ENCODE assay signal across 8 cellular contexts in genomic region chr15:99421172-99421656, GRCh38.
A peak's percentile ranks its signal among the peaks of the same experiment; 100 is the strongest.
DNase-seq lines count a peak whose midpoint lies in the region; ATAC-seq and TF ChIP-seq lines count a peak whose summit lies in the region.

No MANE protein-coding gene starts in this region.

- H3K4me1 Mint-ChIP-seq in CD4-positive, alpha-beta memory T cell: peaks cover 22 to 55% (median 46%) of the 10 kb centered on the region in 4 donors
- peaks cover 57% of the 10 kb centered on the region for H3K4me1 Mint-ChIP-seq in activated naive CD4-positive, alpha-beta T cell treated with anti-CD3 and anti-CD28 coated beads, Interleukin-2, amount 10 ng/mL, durations not matched to agents 7 days and 5 days
- peaks cover 4% of the 10 kb centered on the region for H3K4me1 Mint-ChIP-seq in endothelial cell (ENCODE audit: unreplicated experiment)

- H3K36me3 Mint-ChIP-seq in CD4-positive, alpha-beta memory T cell: no peaks in the 10 kb centered on the region
- H3K36me3 Mint-ChIP-seq in activated naive CD4-positive, alpha-beta T cell treated with anti-CD3 and anti-CD28 coated beads, Interleukin-2, amount 10 ng/mL, durations not matched to agents 7 days and 5 days: peaks cover 19% of the 10 kb centered on the region
- H3K36me3 Mint-ChIP-seq in endothelial cell (ENCODE audit: low read depth, unreplicated experiment): no peaks in the 10 kb centered on the region

- intact Hi-C loops in CD4-positive, alpha-beta memory T cell (cut with micrococcal nuclease): loop anchor here (1.0 kb wide), 1 partner anchor 23 kb away; no protein-coding TSS in a partner anchor

- ATAC-seq in HG03469 (IDR thresholded peaks at IDR 0.05; ENCODE audit: unreplicated experiment) (no peak), GM19324 (IDR thresholded peaks at IDR 0.05; ENCODE audit: low FRiP score, unreplicated experiment) (no peak)

- TF ChIP-seq CTCF in RWPE1 (conservative IDR thresholded peaks at IDR 0.05; ENCODE audit: low read depth) (no peak), endothelial cell (IDR thresholded peaks at IDR 0.05; ENCODE audit: unreplicated experiment) (no peak)

- POLR2A ChIA-PET in CD4-positive, alpha-beta memory T cell (lab: Charles Lee; ENCODE audit: partially characterized antibody): interaction anchor here (0.8 to 1.7 kb wide), 8 partner anchors 9 to 151 kb away, joined by 3 to 10 read pairs (median 4); partner anchors contain the start of gene MEF2A
- POLR2A ChIA-PET in RWPE1 (lab: Yijun Ruan, JAX; ENCODE audit: low non-redundant PET): interaction anchor here (0.6 kb wide), 1 partner anchor 65 kb away, joined by 5 read pairs; no protein-coding TSS in a partner anchor

- no peaks in the 10 kb centered on the region for H3K36me3 ChIP-seq in CD4-positive, alpha-beta memory T cell (ENCODE audit: insufficient read depth, low read length)

- H3K27ac ChIP-seq in CD4-positive, alpha-beta memory T cell (ENCODE audit: low read depth, low read length): no peak overlapping the region
- H3K27ac ChIP-seq in RWPE1: peak overlapping the region; percentile 35; the same call in 1 of the 2 replicates

- H3K27ac Mint-ChIP-seq in CD4-positive, alpha-beta memory T cell: peak overlapping the region; percentile 75 to 94 (median 89)
- H3K27ac Mint-ChIP-seq in activated naive CD4-positive, alpha-beta T cell treated with anti-CD3 and anti-CD28 coated beads, Interleukin-2, amount 10 ng/mL, durations not matched to agents 7 days and 5 days: peak overlapping the region; percentile 91
- H3K27ac Mint-ChIP-seq in endothelial cell (ENCODE audit: unreplicated experiment): no peak overlapping the region

- peak overlapping the region in 1 of 2 donors; percentile 18 for H3K4me3 ChIP-seq in CD4-positive, alpha-beta memory T cell (ENCODE audit: low read length in 2 of 2)

- peaks cover 0 to 10% (median 4%) of the 10 kb centered on the region in 8 donors for H3K9me3 Mint-ChIP-seq in CD4-positive, alpha-beta memory T cell
- H3K9me3 Mint-ChIP-seq in activated naive CD4-positive, alpha-beta T cell treated with anti-CD3 and anti-CD28 coated beads, Interleukin-2, amount 10 ng/mL, durations not matched to agents 7 days and 5 days: peaks cover 13% of the 10 kb centered on the region
- H3K9me3 Mint-ChIP-seq in endothelial cell (ENCODE audit: unreplicated experiment): no peaks in the 10 kb centered on the region

- no peaks in the 10 kb centered on the region for H3K9me3 ChIP-seq in CD4-positive, alpha-beta memory T cell (ENCODE audit: control insufficient read depth in 1 of 2, low read length in 2 of 2)

- H3K27me3 ChIP-seq in CD4-positive, alpha-beta memory T cell (ENCODE audit: insufficient read depth, low read length): no peaks in the 10 kb centered on the region

- H3K27me3 Mint-ChIP-seq in CD4-positive, alpha-beta memory T cell: no peaks in the 10 kb centered on the region
- H3K27me3 Mint-ChIP-seq in activated naive CD4-positive, alpha-beta T cell treated with anti-CD3 and anti-CD28 coated beads, Interleukin-2, amount 10 ng/mL, durations not matched to agents 7 days and 5 days: no peaks in the 10 kb centered on the region
- H3K27me3 Mint-ChIP-seq in endothelial cell (ENCODE audit: unreplicated experiment): peaks cover 9% of the 10 kb centered on the region

- peaks cover 49% of the 10 kb centered on the region for H3K4me1 ChIP-seq in CD4-positive, alpha-beta memory T cell (ENCODE audit: insufficient read depth, low read length)

- peak in 4 of 5 donors; percentile 29 to 64 (median 46) for DNase-seq in CD4-positive, alpha-beta memory T cell
- no peak for DNase-seq in RWPE1 (ENCODE audit: low spot score)
- peak; percentile 85 for DNase-seq in activated naive CD4-positive, alpha-beta T cell treated with anti-CD3 and anti-CD28 coated beads, Interleukin-2, amount 10 ng/mL, durations not matched to agents 7 days and 5 days
- DNase-seq in myocyte (ENCODE audit: low read depth): peak; percentile 41
- DNase-seq in COR-L47 (lab: John Stamatoyannopoulos, UW): no peak
- no peak for DNase-seq in endothelial cell (ENCODE audit: low spot score)

- peak overlapping the region; percentile 32 to 81 (median 68) for H3K4me3 Mint-ChIP-seq in CD4-positive, alpha-beta memory T cell
- peak overlapping the region; percentile 47 for H3K4me3 Mint-ChIP-seq in activated naive CD4-positive, alpha-beta T cell treated with anti-CD3 and anti-CD28 coated beads, Interleukin-2, amount 10 ng/mL, durations not matched to agents 7 days and 5 days
- H3K4me3 Mint-ChIP-seq in endothelial cell (ENCODE audit: unreplicated experiment): no peak overlapping the region

- CTCF ChIA-PET in CD4-positive, alpha-beta memory T cell (lab: Charles Lee; ENCODE audit: partially characterized antibody): interaction anchor here (0.9 to 2.4 kb wide), 4 partner anchors 12 to 77 kb away, joined by 3 to 10 read pairs (median 4); no protein-coding TSS in a partner anchor
- CTCF ChIA-PET in RWPE1 (lab: Yijun Ruan, JAX): interaction anchor here (0.7 to 1.0 kb wide), 2 partner anchors 12 to 18 kb away, joined by 5 read pairs; no protein-coding TSS in a partner anchor
- CTCF ChIA-PET in activated naive CD4-positive, alpha-beta T cell treated with anti-CD3 and anti-CD28 coated beads, Interleukin-2, amount 10 ng/mL, durations not matched to agents 7 days and 5 days (lab: Charles Lee): interaction anchor here (1.2 to 2.1 kb wide), 2 partner anchors 90 to 283 kb away, joined by 3 to 12 read pairs; no protein-coding TSS in a partner anchor

Comparison
In these comparisons a context has a peak if more than half of its experiments do, and no peak if none do; other contexts are left out.
1. DNase-seq: peak in CD4-positive, alpha-beta memory T cell (4 of 5), activated naive CD4-positive, alpha-beta T cell treated with anti-CD3 and anti-CD28 coated beads, Interleukin-2, amount 10 ng/mL, durations not matched to agents 7 days and 5 days (single experiment) and myocyte (single experiment); none in RWPE1 (single experiment), COR-L47 (single experiment) and endothelial cell (single experiment).